8 cellular contexts compared by ENCODE assay signal in genomic region chr19:57632987-57633831, GRCh38. TPM values are rescaled to one million over a fixed set of nuclear protein-coding genes. Genes with fewer than 3 reads are reported as not detected.
DNase-seq lines count a peak whose midpoint lies in the region; ATAC-seq and TF ChIP-seq lines count a peak whose summit lies in the region.

ZNF211 (plus strand) TSS chr19:57633168; CDS start chr19:57633347, 179 bp downstream.

- peak within 1 kb of the TSS; percentile 87 for H3K27ac Mint-ChIP-seq in activated CD4-positive, alpha-beta T cell treated with anti-CD3 and anti-CD28 coated beads, Interleukin-2, amount 10 ng/mL, durations not matched to agents 24 days and 14 days

- H3K4me3 ChIP-seq in BJ (ENCODE audit: low read depth, low read length), result peak within 1 kb of the TSS; percentile 81

- H3K27me3 Mint-ChIP-seq in activated CD4-positive, alpha-beta T cell treated with anti-CD3 and anti-CD28 coated beads, Interleukin-2, amount 10 ng/mL, durations not matched to agents 24 days and 14 days, result no peaks in the 10 kb centered on the region

- peaks cover 49% of the 10 kb centered on the region for H3K36me3 Mint-ChIP-seq in activated CD4-positive, alpha-beta T cell treated with anti-CD3 and anti-CD28 coated beads, Interleukin-2, amount 10 ng/mL, durations not matched to agents 24 days and 14 days (ENCODE audit: low read depth)

- H3K4me1 Mint-ChIP-seq in activated CD4-positive, alpha-beta T cell treated with anti-CD3 and anti-CD28 coated beads, Interleukin-2, amount 10 ng/mL, durations not matched to agents 24 days and 14 days, result peaks cover 14% of the 10 kb centered on the region

- DNase-seq in BJ (ENCODE audit: low read depth) (peak; percentile 55), GM19238 (ENCODE audit: insufficient read length, low spot score) (peak; percentile 86), NCI-H524 treated with DMSO at 0.1 percent for 48 hours (lab: John Stamatoyannopoulos, UW) (peak; percentile 93), dedifferentiated amniotic fluid mesenchymal stem cell (ENCODE audit: extremely low spot score) (peak; percentile 95), left kidney (ENCODE audit: low read depth, low spot score) (peak; percentile 99)
- DNase-seq in activated CD4-positive, alpha-beta T cell treated with anti-CD3 and anti-CD28 coated beads, Interleukin-2, amount 10 ng/mL, durations not matched to agents 24 days and 14 days, result peak; percentile 95
- peak; percentile 86 for DNase-seq in stimulated activated CD4-positive, alpha-beta T cell treated with anti-CD3 and anti-CD28 coated beads, Interleukin-1b, Interleukin-23, amount 100 ng/mL, for 48 hours

- ATAC-seq in HG03439 (IDR thresholded peaks at IDR 0.05; ENCODE audit: unreplicated experiment), result peak; percentile 92

- CTCF ChIA-PET in BJ (lab: Yijun Ruan, JAX), result interaction anchor here (0.6 to 0.7 kb wide), 2 partner anchors 9 to 15 kb away, joined by 3 read pairs; no protein-coding TSS in a partner anchor

- intact Hi-C loops in activated CD4-positive, alpha-beta T cell treated with anti-CD3 and anti-CD28 coated beads, Interleukin-2, amount 10 ng/mL, durations not matched to agents 24 days and 14 days (cut with micrococcal nuclease), result loop anchor here (1.0 to 10.0 kb wide), 6 partner anchors 19 to 352 kb away; partner anchors contain the start of genes ZNF134, ZNF416, ZNF460 and ZNF548

- H3K4me3 Mint-ChIP-seq in activated CD4-positive, alpha-beta T cell treated with anti-CD3 and anti-CD28 coated beads, Interleukin-2, amount 10 ng/mL, durations not matched to agents 24 days and 14 days, result peak within 1 kb of the TSS; percentile 87

- no peaks in the 10 kb centered on the region for H3K27me3 ChIP-seq in BJ (ENCODE audit: control insufficient read depth, insufficient read depth, low read length)

- H3K36me3 ChIP-seq in BJ (ENCODE audit: control insufficient read depth, insufficient read depth, low read length), result peaks cover 4% of the 10 kb centered on the region

- no peak for TF ChIP-seq CTCF in BJ (IDR thresholded peaks at IDR 0.05; ENCODE audit: insufficient read depth, low read depth, low read length)

- POLR2A ChIA-PET in BJ (lab: Charles Lee), result interaction anchor here (0.6 kb wide), 1 partner anchor 10 kb away, joined by 6 read pairs; no protein-coding TSS in a partner anchor

- peaks cover 35% of the 10 kb centered on the region for H3K9me3 Mint-ChIP-seq in activated CD4-positive, alpha-beta T cell treated with anti-CD3 and anti-CD28 coated beads, Interleukin-2, amount 10 ng/mL, durations not matched to agents 24 days and 14 days

RNA-seq across cellular contexts. Expression of gene ZNF211, which starts in this region (rescaled TPM):
- polyA plus RNA-seq in BJ (2011; rRNA removed), result 7.8 and 11.3 TPM in 2 replicates
- polyA minus RNA-seq in BJ (2011; rRNA and poly(A)+ RNA removed), result 3.7 and 3.9 TPM in 2 replicates
- 7.7 and 10.0 TPM in 2 replicates for total RNA-seq in activated CD4-positive, alpha-beta T cell treated with anti-CD3 and anti-CD28 coated beads, Interleukin-2, amount 10 ng/mL, durations not matched to agents 24 days and 14 days

Comparison
In these comparisons a context has a peak if more than half of its experiments do, and no peak if none do; other contexts are left out.
1. Peak in every context shown above with its lines: DNase-seq, ATAC-seq and H3K4me3 ChIP-seq.